ENCODE assay signal across 33 cellular contexts in the genomic region with DNA sequence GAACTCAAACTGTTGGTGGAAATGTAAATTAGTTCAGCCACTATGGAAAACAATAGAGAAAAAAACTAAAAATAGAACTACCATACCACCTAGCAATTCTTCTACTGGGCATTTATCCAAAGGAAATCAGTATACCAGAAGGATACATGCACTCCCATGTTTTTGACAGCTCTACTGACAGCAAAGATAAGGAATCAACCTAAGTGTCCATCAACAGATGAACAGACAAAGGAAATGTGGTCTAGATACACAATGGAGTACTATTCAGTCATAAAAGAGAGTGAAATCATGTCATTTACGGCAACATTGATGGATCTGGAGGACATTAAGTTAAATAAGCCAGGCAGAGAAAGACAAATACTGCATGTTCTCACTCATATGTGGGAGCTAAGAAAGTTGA.
"Had no signal": no experiment of that assay in that cellular context is flagged by ENCODE, and none has a peak within 500 bp of the region (broad histone marks: within the 10 kb centered on the region; RNA-seq: fewer than 3 reads in every experiment).

No MANE protein-coding gene starts in this region.

- H3K4me3 Mint-ChIP-seq: activated B cell treated with CpG ODN at 0.5 μM for 24 hours; activated CD4-positive, alpha-beta memory T cell treated with anti-CD3 and anti-CD28 coated beads, Interleukin-2, amount 10 ng/mL, durations not matched to agents 7 days and 5 days; activated CD4-positive, alpha-beta T cell treated with anti-CD3 and anti-CD28 coated beads, Interleukin-2, amount 10 ng/mL, durations not matched to agents 7 days and 5 days; activated naive CD4-positive, alpha-beta T cell treated with anti-CD3 and anti-CD28 coated beads, Interleukin-2, amount 10 ng/mL, durations not matched to agents 7 days and 5 days; activated naive CD8-positive, alpha-beta T cell treated with anti-CD3 and anti-CD28 coated beads, Interleukin-2, amount 10 ng/mL, durations not matched to agents 7 days and 5 days; activated T-cell treated with anti-CD3 and anti-CD28 coated beads, Interleukin-2, amount 50 U/mL, for 24 hours; activated T-cell treated with anti-CD3 and anti-CD28 coated beads, Interleukin-2, amount 50 U/mL, for 72 hours; endodermal cell; T-cell; T-helper 1 cell treated with Interleukin-12 subunit alpha and Interleukin-12 subunit beta and Interleukin-4 antibody, amounts not matched to agents 30 μg/mL and 1 μg/mL, for 36 hours; T-helper 2 cell treated with Interferon-gamma antibody and Interleukin-4, amounts not matched to agents 5 μg/mL and 100 μg/mL, for 36 hours had no signal

- H3K27me3 Mint-ChIP-seq: activated B cell treated with CpG ODN at 0.5 μM for 24 hours; activated CD4-positive, alpha-beta memory T cell treated with anti-CD3 and anti-CD28 coated beads, Interleukin-2, amount 10 ng/mL, durations not matched to agents 7 days and 5 days; activated CD4-positive, alpha-beta T cell treated with anti-CD3 and anti-CD28 coated beads, Interleukin-2, amount 10 ng/mL, durations not matched to agents 7 days and 5 days; activated naive CD4-positive, alpha-beta T cell treated with anti-CD3 and anti-CD28 coated beads, Interleukin-2, amount 10 ng/mL, durations not matched to agents 7 days and 5 days; activated naive CD8-positive, alpha-beta T cell treated with anti-CD3 and anti-CD28 coated beads, Interleukin-2, amount 10 ng/mL, durations not matched to agents 7 days and 5 days; activated T-cell treated with anti-CD3 and anti-CD28 coated beads, Interleukin-2, amount 50 U/mL, for 24 hours; T-cell had no signal

- FAIRE-seq: astrocyte, colon had no signal

- H3K9me3 ChIP-seq: body of pancreas, gastrocnemius medialis had no signal

- ATAC-seq: activated CD4-positive, CD25-positive, alpha-beta regulatory T cell treated with anti-CD3 and anti-CD28 coated beads, Interleukin-2, amount 50 U/mL, for 24 hours; activated naive CD4-positive, alpha-beta T cell treated with anti-CD3 and anti-CD28 coated beads, Interleukin-2, amount 50 U/mL, for 72 hours; activated T-cell treated with anti-CD3 and anti-CD28 coated beads, Interleukin-2, amount 50 U/mL, for 72 hours; body of pancreas; foreskin keratinocyte; gastrocnemius medialis; heart left ventricle; T-cell had no signal

- H3K4me1 Mint-ChIP-seq: endodermal cell had no signal

- H3K27me3 ChIP-seq: body of pancreas, esophagus muscularis mucosa, foreskin keratinocyte, gastrocnemius medialis, heart left ventricle had no signal

- H3K27ac Mint-ChIP-seq: activated B cell treated with CpG ODN at 0.5 μM for 24 hours; activated CD4-positive, alpha-beta memory T cell treated with anti-CD3 and anti-CD28 coated beads, Interleukin-2, amount 10 ng/mL, durations not matched to agents 7 days and 5 days; activated CD4-positive, alpha-beta T cell treated with anti-CD3 and anti-CD28 coated beads, Interleukin-2, amount 10 ng/mL, durations not matched to agents 7 days and 5 days; activated naive CD4-positive, alpha-beta T cell treated with anti-CD3 and anti-CD28 coated beads, Interleukin-2, amount 10 ng/mL, durations not matched to agents 7 days and 5 days; activated naive CD4-positive, alpha-beta T cell treated with anti-CD3 and anti-CD28 coated beads, Interleukin-2, amount 50 U/mL, for 72 hours; activated naive CD8-positive, alpha-beta T cell treated with anti-CD3 and anti-CD28 coated beads, Interleukin-2, amount 10 ng/mL, durations not matched to agents 7 days and 5 days; activated T-cell treated with anti-CD3 and anti-CD28 coated beads, Interleukin-2, amount 50 U/mL, for 24 hours; activated T-cell treated with anti-CD3 and anti-CD28 coated beads, Interleukin-2, amount 50 U/mL, for 72 hours; T-cell; T-helper 1 cell treated with Interleukin-12 subunit alpha and Interleukin-12 subunit beta and Interleukin-4 antibody, amounts not matched to agents 30 μg/mL and 1 μg/mL, for 36 hours; T-helper 2 cell treated with Interferon-gamma antibody and Interleukin-4, amounts not matched to agents 5 μg/mL and 100 μg/mL, for 36 hours had no signal

- DNase-seq: activated B cell treated with CpG ODN at 0.5 μM for 24 hours; activated CD4-positive, alpha-beta memory T cell treated with anti-CD3 and anti-CD28 coated beads, Interleukin-2, amount 10 ng/mL, durations not matched to agents 7 days and 5 days; activated CD4-positive, alpha-beta T cell treated with anti-CD3 and anti-CD28 coated beads for 4 hours; activated CD4-positive, alpha-beta T cell treated with anti-CD3 and anti-CD28 coated beads, Interleukin-2, amount 10 ng/mL, durations not matched to agents 7 days and 5 days; activated CD4-positive, alpha-beta T cell treated with anti-CD3 and anti-CD28 coated beads, Interleukin-2, amount 50 U/mL, for 4 hours; activated CD8-positive, alpha-beta memory T cell treated with anti-CD3 and anti-CD28 coated beads, Interleukin-2, amount 50 U/mL, for 48 hours; activated gamma-delta T cell; activated naive CD4-positive, alpha-beta T cell; activated naive CD4-positive, alpha-beta T cell treated with anti-CD3 and anti-CD28 coated beads, Interleukin-2, amount 10 ng/mL, durations not matched to agents 7 days and 5 days; activated naive CD8-positive, alpha-beta T cell treated with anti-CD3 and anti-CD28 coated beads, Interleukin-2, amount 10 ng/mL, durations not matched to agents 7 days and 5 days; activated T-cell treated with anti-CD3 and anti-CD28 coated beads for 4 hours; activated T-cell treated with anti-CD3 and anti-CD28 coated beads, Interleukin-2, amount 50 U/mL, for 24 hours; activated T-cell treated with anti-CD3 and anti-CD28 coated beads, Interleukin-2, amount 50 U/mL, for 72 hours; body of pancreas; caudate nucleus; cortex of kidney; effector CD8-positive, alpha-beta T cell; endodermal cell; erythroblast; foreskin keratinocyte; gastrocnemius medialis; glutamatergic neuron; heart left ventricle; T-cell; T1000; WERI-Rb-1 had no signal

- H3K27ac ChIP-seq: body of pancreas, esophagus muscularis mucosa, foreskin keratinocyte, gastrocnemius medialis, heart left ventricle had no signal

- H3K4me3 ChIP-seq: body of pancreas, esophagus muscularis mucosa, gastrocnemius medialis, heart left ventricle had no signal

- H3K36me3 ChIP-seq: gastrocnemius medialis, WERI-Rb-1 had no signal
